Comparison of ENCODE assay signal across 15 cellular contexts in the genomic region with DNA sequence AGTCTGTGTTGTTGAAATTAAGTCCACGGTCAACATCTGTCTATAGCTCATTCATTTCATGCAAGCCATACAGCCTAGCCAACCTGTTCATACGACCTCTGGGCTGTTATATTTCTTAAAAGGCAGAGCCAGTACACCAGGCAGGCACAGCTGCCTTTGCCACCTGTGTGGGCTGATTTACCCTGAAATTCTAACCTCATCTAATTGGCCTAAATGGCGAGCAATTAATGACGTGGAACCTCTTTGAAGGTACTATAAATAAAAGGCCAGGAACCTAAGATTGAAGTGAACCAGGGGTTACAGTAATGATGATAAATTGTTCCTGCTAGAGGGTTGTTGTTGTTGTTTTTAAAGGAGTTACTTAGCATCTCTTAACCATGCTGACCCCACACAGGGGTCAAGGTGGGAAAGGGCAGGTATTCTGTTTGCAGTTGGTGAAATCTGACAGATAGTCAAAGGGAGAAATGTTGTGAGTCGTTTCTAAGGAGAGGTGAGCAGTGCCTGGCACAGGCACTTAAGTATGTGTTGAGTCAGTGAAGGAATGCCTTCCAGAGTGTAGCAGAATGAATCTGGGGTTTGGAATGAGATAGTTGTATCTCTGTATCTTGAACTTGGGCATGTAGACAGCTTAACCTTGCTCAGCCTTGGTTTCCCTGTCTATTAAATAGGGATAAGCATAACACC.
DNase-seq lines count a peak whose midpoint lies in the region; ATAC-seq, FAIRE-seq and TF ChIP-seq lines count a peak whose summit lies in the region.
"Had no signal": no experiment of that assay in that cellular context is flagged by ENCODE, and none has a peak within 500 bp of the region (broad histone marks: within the 10 kb centered on the region; RNA-seq: fewer than 3 reads in every experiment).

No MANE protein-coding gene starts in this region.

- H4K20me1 ChIP-seq in astrocyte (ENCODE audit: insufficient read depth, low read length), result no peaks in the 10 kb centered on the region

- no peak overlapping the region for H3K4me2 ChIP-seq in astrocyte (ENCODE audit: low read length)

- H3K36me3 ChIP-seq in astrocyte (ENCODE audit: insufficient read depth, low read length) (no peaks in the 10 kb centered on the region), left lung (no peaks in the 10 kb centered on the region)

- no peak overlapping the region for H2AFZ ChIP-seq in astrocyte (ENCODE audit: low read depth, low read length)

- H3K4me1 ChIP-seq in astrocyte (ENCODE audit: insufficient read depth, low read length) (no peaks in the 10 kb centered on the region), left lung (no peaks in the 10 kb centered on the region)

- no peaks in the 10 kb centered on the region for H3K79me2 ChIP-seq in astrocyte (ENCODE audit: insufficient read depth, low read length)

- H3K4me3 ChIP-seq in astrocyte (ENCODE audit: insufficient read depth, low read depth, low read length), result no peak overlapping the region
- H3K4me3 ChIP-seq in left lung, result no peak overlapping the region

- H3K4me3 Mint-ChIP-seq in astrocyte (ENCODE audit: unreplicated experiment), result no peak overlapping the region
- no peak overlapping the region for H3K4me3 Mint-ChIP-seq in activated CD4-positive, alpha-beta T cell treated with anti-CD3 and anti-CD28 coated beads for 36 hours
- H3K4me3 Mint-ChIP-seq: brain; CD8-positive, alpha-beta T cell had no signal

- no peaks in the 10 kb centered on the region for H3K9me3 ChIP-seq in astrocyte (ENCODE audit: insufficient read depth, low read depth, low read length)
- H3K9me3 ChIP-seq in left lung, result no peaks in the 10 kb centered on the region

- no peak overlapping the region for H3K27ac ChIP-seq in astrocyte (ENCODE audit: low read depth, low read length)
- H3K27ac ChIP-seq in left lung, result no peak overlapping the region

- peak; percentile 63 for FAIRE-seq in astrocyte (lab: Jason Lieb, UNC)
- FAIRE-seq: endometrium, HTR-8/SVneo had no signal

- no peak for TF ChIP-seq CTCF in astrocyte (IDR thresholded peaks at IDR 0.05; ENCODE audit: insufficient read depth, low read depth, low read length)
- TF ChIP-seq CTCF in left lung (IDR thresholded peaks at IDR 0.05), result no peak

- H3K4me1 Mint-ChIP-seq in astrocyte (ENCODE audit: low read depth, unreplicated experiment), result no peaks in the 10 kb centered on the region
- H3K4me1 Mint-ChIP-seq in activated CD4-positive, alpha-beta T cell treated with anti-CD3 and anti-CD28 coated beads for 36 hours, result no peaks in the 10 kb centered on the region

- H3K27me3 ChIP-seq in astrocyte (ENCODE audit: insufficient read depth, low read length) (peaks cover 21% of the 10 kb centered on the region), left lung (no peaks in the 10 kb centered on the region)

- POLR2A ChIA-PET in activated CD4-positive, alpha-beta T cell treated with anti-CD3 and anti-CD28 coated beads for 36 hours (lab: Charles Lee), result no interaction called here

- H3K27me3 Mint-ChIP-seq in astrocyte (ENCODE audit: low read depth, unreplicated experiment), result peaks cover 32% of the 10 kb centered on the region
- peaks cover 7% of the 10 kb centered on the region for H3K27me3 Mint-ChIP-seq in activated CD4-positive, alpha-beta T cell treated with anti-CD3 and anti-CD28 coated beads for 36 hours

- H3K9ac ChIP-seq in astrocyte (ENCODE audit: low read length), result no peak overlapping the region

- in situ Hi-C loops in Caki2 (cut with HindIII; ENCODE audit: low pct_unique_long_range_greater_than_20kb, low sequenced_read_pairs), result no loop called here

- DNase-seq in Caki2 (ENCODE audit: low read depth) (peak; percentile 26), NCI-H1105 treated with DMSO at 0.1 percent for 48 hours (lab: John Stamatoyannopoulos, UW) (peak; percentile 81), astrocyte (ENCODE audit: low read depth) (peak; percentile 39), left lung (no peak), occipital lobe (lab: John Stamatoyannopoulos, UW) (no peak)
- DNase-seq in activated CD4-positive, alpha-beta T cell treated with anti-CD3 and anti-CD28 coated beads for 36 hours, result no peak
- DNase-seq: activated CD4-positive, alpha-beta T cell treated with anti-CD3 and anti-CD28 coated beads, Interleukin-2, amount 50 U/mL, for 4 hours; CD8-positive, alpha-beta T cell; GOT3; right cardiac atrium had no signal

- intact Hi-C loops in left lung (cut with DNase I), result no loop called here
- intact Hi-C loops in activated CD4-positive, alpha-beta T cell treated with anti-CD3 and anti-CD28 coated beads for 36 hours (cut with DNase I, micrococcal nuclease), result no loop called here

- ATAC-seq in left lung (peak; percentile 78), GM18511 (IDR thresholded peaks at IDR 0.05; ENCODE audit: unreplicated experiment) (no peak), GM19035 (IDR thresholded peaks at IDR 0.05; ENCODE audit: unreplicated experiment) (no peak)
- ATAC-seq in activated CD4-positive, alpha-beta T cell treated with anti-CD3 and anti-CD28 coated beads for 36 hours, result no peak
- ATAC-seq: CD8-positive, alpha-beta T cell had no signal

- H3K36me3 Mint-ChIP-seq in astrocyte (ENCODE audit: low read depth, unreplicated experiment), result no peaks in the 10 kb centered on the region
- no peaks in the 10 kb centered on the region for H3K36me3 Mint-ChIP-seq in activated CD4-positive, alpha-beta T cell treated with anti-CD3 and anti-CD28 coated beads for 36 hours (ENCODE audit: low read depth)
- H3K36me3 Mint-ChIP-seq: brain; CD8-positive, alpha-beta T cell had no signal

- no peak overlapping the region for H3K27ac Mint-ChIP-seq in astrocyte (ENCODE audit: unreplicated experiment)
- no peak overlapping the region for H3K27ac Mint-ChIP-seq in activated CD4-positive, alpha-beta T cell treated with anti-CD3 and anti-CD28 coated beads for 36 hours
- H3K27ac Mint-ChIP-seq: brain; CD8-positive, alpha-beta T cell had no signal

- H3K9me3 Mint-ChIP-seq in astrocyte (ENCODE audit: unreplicated experiment), result no peaks in the 10 kb centered on the region
- H3K9me3 Mint-ChIP-seq in activated CD4-positive, alpha-beta T cell treated with anti-CD3 and anti-CD28 coated beads for 36 hours (ENCODE audit: low read depth), result no peaks in the 10 kb centered on the region
- H3K9me3 Mint-ChIP-seq: CD8-positive, alpha-beta T cell had no signal

- CTCF ChIA-PET in activated CD4-positive, alpha-beta T cell treated with anti-CD3 and anti-CD28 coated beads for 36 hours (lab: Charles Lee), result no interaction called here

Comparison
In these comparisons a context has a peak if more than half of its experiments do, and no peak if none do; other contexts are left out.
1. DNase-seq: peak in Caki2 (single experiment), NCI-H1105 treated with DMSO at 0.1 percent for 48 hours (single experiment) and astrocyte (single experiment); none in left lung (0 of 2), activated CD4-positive, alpha-beta T cell treated with anti-CD3 and anti-CD28 coated beads for 36 hours (single experiment) and occipital lobe (single experiment).